In genomic region chr4:183765121-183765990, GRCh38 we compare ENCODE assay signal across 13 cellular contexts.
DNase-seq lines count a peak whose midpoint lies in the region; ATAC-seq and TF ChIP-seq lines count a peak whose summit lies in the region.
"Had no signal": no experiment of that assay in that cellular context is flagged by ENCODE, and none has a peak within 500 bp of the region (broad histone marks: within the 10 kb centered on the region; RNA-seq: fewer than 3 reads in every experiment).

No MANE protein-coding gene starts in this region.

- intact Hi-C loops in left colon (cut with DNase I, micrococcal nuclease): no loop called here

- no peaks in the 10 kb centered on the region for H3K9me3 ChIP-seq in skeletal muscle tissue (ENCODE audit: control insufficient read depth in 3 of 3, low read length in 3 of 3)
- H3K9me3 ChIP-seq: body of pancreas had no signal

- peak; percentile 65 for DNase-seq in LNCaP clone FGC (ENCODE audit: low read depth)
- peak; percentile 34 to 95 for DNase-seq in dermis microvascular lymphatic vessel endothelial cell (ENCODE audit: low read depth in 2 of 2)
- peak in 1 of 2 donors; percentile 20 for DNase-seq in left colon
- no peak for DNase-seq in brain microvascular endothelial cell
- DNase-seq in NCI-H1694 (lab: John Stamatoyannopoulos, UW): no peak
- no peak for DNase-seq in RKO (ENCODE audit: low spot score)
- DNase-seq: CD4-positive, CD25-positive, alpha-beta regulatory T cell; H9; stimulated activated naive CD8-positive, alpha-beta T cell treated with anti-CD3 and anti-CD28 coated beads, Interleukin-15, Interleukin-2, amounts not matched to agents 100 U/mL and 50 U/mL, for 24 hours; WERI-Rb-1 had no signal

- TF ChIP-seq CTCF in LNCaP clone FGC (IDR thresholded peaks at IDR 0.05; ENCODE audit: control insufficient read depth, extremely low read depth, insufficient read depth) (no peak), brain microvascular endothelial cell (IDR thresholded peaks at IDR 0.05; ENCODE audit: low read depth, low read length, missing control alignments) (no peak)

- ATAC-seq in left colon (peak; percentile 55), HG03432 (IDR thresholded peaks at IDR 0.05; ENCODE audit: unreplicated experiment) (no peak)
- ATAC-seq: body of pancreas; stimulated activated naive CD8-positive, alpha-beta T cell treated with anti-CD3 and anti-CD28 coated beads, Interleukin-15, Interleukin-2, amounts not matched to agents 100 U/mL and 50 U/mL, for 24 hours had no signal

- no peak overlapping the region for H3K4me3 ChIP-seq in LNCaP clone FGC (ENCODE audit: low read depth, low read length)
- H3K4me3 ChIP-seq in skeletal muscle tissue (ENCODE audit: low read length in 3 of 3): peak overlapping the region in 2 of 3 donors; percentile 49 to 51
- no peak overlapping the region for H3K4me3 ChIP-seq in brain microvascular endothelial cell (ENCODE audit: low read depth, low read length)
- H3K4me3 ChIP-seq: body of pancreas had no signal

- H3K36me3 ChIP-seq in skeletal muscle tissue (ENCODE audit: control insufficient read depth in 3 of 3, insufficient read depth in 3 of 3, low read length in 3 of 3) (no peaks in the 10 kb centered on the region), brain microvascular endothelial cell (replicated peaks) (no peaks in the 10 kb centered on the region)
- H3K36me3 ChIP-seq: WERI-Rb-1 had no signal

- H3K4me1 ChIP-seq in skeletal muscle tissue (ENCODE audit: control insufficient read depth in 3 of 3, insufficient read depth in 3 of 3, low read length in 3 of 3): peaks cover 4 to 7% (median 6%) of the 10 kb centered on the region in 3 donors
- H3K4me1 ChIP-seq: body of pancreas had no signal

- H3K27me3 ChIP-seq in skeletal muscle tissue (ENCODE audit: control insufficient read depth in 3 of 3, insufficient read depth in 3 of 3, low read length in 3 of 3) (peaks cover 0 to 3% (median 0%) of the 10 kb centered on the region in 3 donors), brain microvascular endothelial cell (replicated peaks) (no peaks in the 10 kb centered on the region)
- H3K27me3 ChIP-seq: body of pancreas had no signal

- in situ Hi-C loops in brain microvascular endothelial cell (cut with HindIII; ENCODE audit: low pct_ligation_motif_present, low sequenced_read_pairs): no loop called here

- H3K9ac ChIP-seq in skeletal muscle tissue (ENCODE audit: low read depth in 1 of 3, low read length in 3 of 3): peak overlapping the region in 1 of 3 donors; percentile 54

- H3K27ac ChIP-seq in skeletal muscle tissue (ENCODE audit: low read depth, low read length) (peak overlapping the region; percentile 46), brain microvascular endothelial cell (no peak overlapping the region)
- H3K27ac ChIP-seq: body of pancreas, WERI-Rb-1 had no signal

Comparison
In these comparisons a context has a peak if more than half of its experiments do, and no peak if none do; other contexts are left out.
1. DNase-seq: peak in LNCaP clone FGC (single experiment) and dermis microvascular lymphatic vessel endothelial cell (2 of 2); none in brain microvascular endothelial cell (single experiment), NCI-H1694 (single experiment) and RKO (single experiment).
2. H3K4me3 ChIP-seq: peak in skeletal muscle tissue (2 of 3); none in LNCaP clone FGC (single experiment) and brain microvascular endothelial cell (single experiment).